10 cellular contexts compared by ENCODE assay signal in the genomic region with DNA sequence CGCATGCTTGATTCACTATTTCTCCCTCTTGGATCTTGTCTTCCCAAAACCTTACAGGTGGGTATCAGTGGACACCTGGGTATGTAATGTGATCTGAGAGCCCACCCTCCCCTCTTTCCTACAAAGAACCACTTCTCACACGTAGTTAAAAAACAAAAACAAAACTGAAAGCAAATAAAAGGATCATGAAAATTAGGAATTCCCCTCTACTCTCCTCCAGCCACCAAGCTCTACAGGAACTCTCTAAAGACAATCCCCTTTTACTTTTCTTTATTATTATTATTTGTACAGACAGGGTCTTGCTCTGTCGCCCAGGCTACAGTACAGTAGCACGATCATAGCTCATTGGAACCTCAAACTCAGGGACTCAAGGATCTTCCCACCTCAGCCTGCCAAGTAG. TPM values are rescaled to one million over a fixed set of nuclear protein-coding genes. Genes with fewer than 3 reads are reported as not detected.
DNase-seq lines count a peak whose midpoint lies in the region; ATAC-seq and TF ChIP-seq lines count a peak whose summit lies in the region.
"Had no signal": no experiment of that assay in that cellular context is flagged by ENCODE, and none has a peak within 500 bp of the region (broad histone marks: within the 10 kb centered on the region; RNA-seq: fewer than 3 reads in every experiment).

No MANE protein-coding gene starts in this region.

- H2AFZ ChIP-seq in OCI-LY7 (ENCODE audit: low read length): no peak overlapping the region

- H3K4me1 Mint-ChIP-seq in osteocyte (ENCODE audit: unreplicated experiment): peaks cover 33% of the 10 kb centered on the region

- intact Hi-C loops in OCI-LY7 (cut with micrococcal nuclease; ENCODE audit: unreplicated experiment): no loop called here

- H3K27ac Mint-ChIP-seq in osteocyte (ENCODE audit: unreplicated experiment): peak overlapping the region; percentile 2

- H3K9me3 ChIP-seq in OCI-LY7 (ENCODE audit: low read length): no peaks in the 10 kb centered on the region
- H3K9me3 ChIP-seq: SJSA1 had no signal

- CTCF ChIA-PET in OCI-LY7 (lab: Charles Lee; ENCODE audit: unreplicated experiment): no interaction called here

- no peaks in the 10 kb centered on the region for H4K20me1 ChIP-seq in OCI-LY7 (ENCODE audit: insufficient read depth, low read length)

- no peaks in the 10 kb centered on the region for H3K27me3 Mint-ChIP-seq in osteocyte (ENCODE audit: unreplicated experiment)

- no peak overlapping the region for H3K4me3 ChIP-seq in OCI-LY7 (ENCODE audit: low read depth, low read length, poor library complexity, severe bottlenecking)
- H3K4me3 ChIP-seq: SJSA1 had no signal

- H3K9me3 Mint-ChIP-seq in osteocyte (ENCODE audit: unreplicated experiment): no peaks in the 10 kb centered on the region

- H3K36me3 Mint-ChIP-seq in osteocyte (ENCODE audit: unreplicated experiment): no peaks in the 10 kb centered on the region

- H3K4me2 ChIP-seq in OCI-LY7 (ENCODE audit: low read length): 0 out of 2 replicates have a peak overlapping the region, but pooled peaks have one; percentile 16

- no peaks in the 10 kb centered on the region for H3K36me3 ChIP-seq in OCI-LY7 (ENCODE audit: insufficient read depth, low read length)
- H3K36me3 ChIP-seq: SJSA1 had no signal

- TF ChIP-seq CTCF in OCI-LY7 (conservative IDR thresholded peaks at IDR 0.05; ENCODE audit: low read length): no peak
- TF ChIP-seq CTCF in osteocyte (IDR thresholded peaks at IDR 0.05): no peak

- BruUV-seq in OCI-LY7 (replicated peaks; lab: Mats Ljungman, UMichigan): no TSS peak

- H3K27ac ChIP-seq in OCI-LY7 (ENCODE audit: low read depth, low read length, poor library complexity, severe bottlenecking): no peak overlapping the region
- H3K27ac ChIP-seq: SJSA1 had no signal

- no peak for DNase-seq in activated CD4-positive, CD25-positive, alpha-beta regulatory T cell treated with anti-CD3 and anti-CD28 coated beads, Interleukin-2, amount 50 U/mL, for 72 hours
- DNase-seq in OCI-LY7 (ENCODE audit: low spot score): no peak
- no peak for DNase-seq in osteocyte (ENCODE audit: extremely low spot score, unreplicated experiment)
- no peak for DNase-seq in stimulated activated naive CD4-positive, alpha-beta T cell (lab: John Stamatoyannopoulos, UW)
- DNase-seq in NCI-H187 (lab: John Stamatoyannopoulos, UW): no peak
- DNase-seq in foreskin melanocyte: no peak
- DNase-seq: 8988T had no signal

- POLR2A ChIA-PET in OCI-LY7 (lab: Charles Lee): no interaction called here

- peak; percentile 42 for ATAC-seq in activated CD4-positive, CD25-positive, alpha-beta regulatory T cell treated with anti-CD3 and anti-CD28 coated beads, Interleukin-2, amount 50 U/mL, for 24 hours
- peak; percentile 58 for ATAC-seq in HG02642 (IDR thresholded peaks at IDR 0.05; ENCODE audit: poor library complexity, unreplicated experiment)

- H3K4me3 Mint-ChIP-seq in osteocyte (ENCODE audit: unreplicated experiment): no peak overlapping the region

- no peaks in the 10 kb centered on the region for H3K9me2 ChIP-seq in OCI-LY7 (ENCODE audit: insufficient read depth, low read length)

- no peaks in the 10 kb centered on the region for H3K4me1 ChIP-seq in OCI-LY7 (ENCODE audit: insufficient read depth, low read length, poor library complexity, severe bottlenecking)

- no peaks in the 10 kb centered on the region for H3K79me2 ChIP-seq in OCI-LY7 (ENCODE audit: insufficient read depth, low read depth, low read length)

RNA-seq across cellular contexts. Expression of gene MYO1B, which starts 40.8 kb away (rescaled TPM):
- total RNA-seq in OCI-LY7 (2014; rRNA removed; shearing (Covaris generic)): not detected in 2 replicates
- total RNA-seq in OCI-LY7 (2022) (not detected in 2 replicates), osteocyte (83.9 and 91.1 TPM in 2 replicates)

RNA-seq across cellular contexts. Expression of gene STAT4, which starts 53.6 kb away (rescaled TPM):
- not detected in 2 replicates for total RNA-seq in OCI-LY7 (2014; rRNA removed; shearing (Covaris generic))
- not detected in 2 replicates for total RNA-seq in OCI-LY7 (2022)
- 0.47 and 1.3 TPM in 2 replicates for total RNA-seq in osteocyte

Comparison
In these comparisons a context has a peak if more than half of its experiments do, and no peak if none do; other contexts are left out.
1. RNA of gene MYO1B, which starts 40.8 kb away (total RNA-seq): 83.9 to 91.1 TPM in osteocyte; not detected in OCI-LY7; every median in the first group is over 10 times any median in the second.